Comparison of ENCODE assay signal across 8 cellular contexts in genomic region chr13:42048625-42049453, GRCh38. TPM values are rescaled to one million over a fixed set of nuclear protein-coding genes. Genes with fewer than 3 reads are reported as not detected.
DNase-seq lines count a peak whose midpoint lies in the region; ATAC-seq and TF ChIP-seq lines count a peak whose summit lies in the region.

DGKH (plus strand) TSS chr13:42048648; CDS start chr13:42048774, 126 bp downstream.

- peak within 1 kb of the TSS; percentile 82 for H3K4me2 ChIP-seq in smooth muscle cell

- peaks cover 16% of the 10 kb centered on the region for H3K79me2 ChIP-seq in smooth muscle cell (ENCODE audit: low read depth)

- no peak for TF ChIP-seq CTCF in WTC11 (IDR thresholded peaks at IDR 0.05)
- TF ChIP-seq CTCF in smooth muscle cell (IDR thresholded peaks at IDR 0.05; ENCODE audit: borderline replicate concordance, insufficient read depth, poor library complexity, severe bottlenecking): no peak

- H3K27me3 ChIP-seq in smooth muscle cell (ENCODE audit: low read depth): no peaks in the 10 kb centered on the region

- ATAC-seq in HG02759 (IDR thresholded peaks at IDR 0.05; ENCODE audit: unreplicated experiment) (peak; percentile 55), WTC11 (peak; percentile 45)

- peak within 1 kb of the TSS; percentile 60 for H3K27ac Mint-ChIP-seq in WTC11

- H2AFZ ChIP-seq in smooth muscle cell (ENCODE audit: low read depth): peak within 1 kb of the TSS; percentile 82

- DNase-seq in NCI-H187 (lab: John Stamatoyannopoulos, UW): peak; percentile 16 to 48
- DNase-seq in NCI-H187 treated with DMSO at 0.1 percent for 48 hours (lab: John Stamatoyannopoulos, UW): no peak
- DNase-seq in NCI-H1694 (lab: John Stamatoyannopoulos, UW): peak; percentile 17
- DNase-seq in WTC11 (ENCODE audit: low spot score): peak; percentile 77
- DNase-seq in central memory CD4-positive, alpha-beta T cell: peak; percentile 48
- DNase-seq in iris pigment epithelial cell (ENCODE audit: low read depth): peak; percentile 89
- DNase-seq in smooth muscle cell (lab: John Stamatoyannopoulos, UW; ENCODE audit: unreplicated experiment): peak; percentile 53

- H3K36me3 ChIP-seq in smooth muscle cell (ENCODE audit: low read depth): no peaks in the 10 kb centered on the region

- peak within 1 kb of the TSS; percentile 69 for H3K9ac ChIP-seq in smooth muscle cell (ENCODE audit: low read depth)

- peak within 1 kb of the TSS; percentile 46 for H3K27ac ChIP-seq in smooth muscle cell (ENCODE audit: low read depth)

- CTCF ChIA-PET in WTC11 (lab: Charles Lee): interaction anchor here (1.4 kb wide), 1 partner anchor 23 kb away, joined by 5 read pairs; no protein-coding TSS in a partner anchor

- peaks cover 8% of the 10 kb centered on the region for H3K4me1 ChIP-seq in smooth muscle cell (ENCODE audit: low read depth)

- H3K36me3 Mint-ChIP-seq in WTC11: no peaks in the 10 kb centered on the region

- H3K27me3 Mint-ChIP-seq in WTC11 (ENCODE audit: low read depth): peaks cover 45% of the 10 kb centered on the region

- no peaks in the 10 kb centered on the region for H3K9me3 ChIP-seq in smooth muscle cell (replicated peaks; ENCODE audit: low read depth)

- 1% methylated on average over 45 of the region's 99 CpGs for WGBS in smooth muscle cell (ENCODE audit: low lambda C conversion rate)

- peak within 1 kb of the TSS; percentile 99 for H3K4me3 ChIP-seq in smooth muscle cell

- no peaks in the 10 kb centered on the region for H3K9me3 Mint-ChIP-seq in WTC11

- peak within 1 kb of the TSS; percentile 83 for H3K4me3 Mint-ChIP-seq in WTC11

- H3K4me1 Mint-ChIP-seq in WTC11: peaks cover 15% of the 10 kb centered on the region

- H3F3A ChIP-seq in smooth muscle cell (ENCODE audit: low read depth): peaks cover 7% of the 10 kb centered on the region

- POLR2A ChIA-PET in WTC11 (lab: Charles Lee): interaction anchor here (0.9 kb wide), 1 partner anchor 223 kb away, joined by 4 read pairs; the partner anchor contains the start of gene AKAP11

- peaks cover 3% of the 10 kb centered on the region for H4K20me1 ChIP-seq in smooth muscle cell (ENCODE audit: low read depth)

TF ChIP-seq in WTC11, 78 proteins besides CTCF, POLR2A, EP300 and RAD21 (continues in another document):
- TF ChIP-seq NFE2L1 (CRISPR knock-in tag; IDR thresholded peaks at IDR 0.05) (no peak), NR3C1 (CRISPR knock-in tag; conservative IDR thresholded peaks at IDR 0.05; ENCODE audit: low read depth) (no peak), ZNF416 (CRISPR knock-in tag; IDR thresholded peaks at IDR 0.05) (no peak), SMAD4 (CRISPR knock-in tag; IDR thresholded peaks at IDR 0.05) (no peak), ZBTB43 (CRISPR knock-in tag; IDR thresholded peaks at IDR 0.05) (no peak), CDX4 (CRISPR knock-in tag; IDR thresholded peaks at IDR 0.05; ENCODE audit: borderline replicate concordance) (no peak), ZMAT4 (CRISPR knock-in tag; IDR thresholded peaks at IDR 0.05) (no peak), GRHL2 (CRISPR knock-in tag; IDR thresholded peaks at IDR 0.05; ENCODE audit: insufficient replicate concordance, severe bottlenecking) (no peak), SP1 (CRISPR knock-in tag; conservative IDR thresholded peaks at IDR 0.05) (0 out of 2 replicates have a peak, but pooled peaks have one; percentile 28), ARID4B (CRISPR knock-in tag; IDR thresholded peaks at IDR 0.05; ENCODE audit: borderline replicate concordance) (no peak), ZNF281 (CRISPR knock-in tag; IDR thresholded peaks at IDR 0.05) (no peak), HMGXB4 (CRISPR knock-in tag; IDR thresholded peaks at IDR 0.05) (peak; percentile 60; the same call in 1 of the 2 replicates), KAT7 (CRISPR knock-in tag; IDR thresholded peaks at IDR 0.05; ENCODE audit: borderline replicate concordance) (0 out of 2 replicates have a peak, but pooled peaks have one; percentile 13)

RNA-seq across cellular contexts. Expression of gene DGKH, which starts in this region (rescaled TPM):
- 7.6 to 8.8 TPM (median 8.8 TPM) in 3 replicates for total RNA-seq in WTC11 (2021)
- total RNA-seq in smooth muscle cell: 6.8 and 7.1 TPM in 2 replicates
- polyA plus RNA-seq in smooth muscle cell: 1.3 and 2.6 TPM in 2 replicates
